Comparison of ENCODE assay signal across 16 cellular contexts in the genomic region with DNA sequence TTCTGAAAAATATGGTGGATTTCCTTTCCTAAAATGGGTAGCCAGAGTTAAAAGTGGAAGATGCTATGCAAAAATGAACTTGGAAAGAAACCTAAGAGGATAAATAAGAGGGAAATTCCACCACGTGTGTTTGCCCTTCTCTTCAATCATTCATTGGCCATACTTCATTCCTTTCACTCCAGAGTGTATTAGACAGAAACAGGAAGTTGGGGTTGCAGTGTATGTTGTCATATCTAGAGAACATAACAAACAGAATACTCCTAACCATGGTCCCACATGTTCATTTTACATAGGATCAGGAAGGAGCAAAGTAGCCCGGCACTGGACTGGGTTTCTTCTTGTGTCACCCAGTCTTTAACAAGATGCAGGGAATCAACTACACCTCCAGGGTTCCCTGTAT. TPM values are rescaled to one million over a fixed set of nuclear protein-coding genes. Genes with fewer than 3 reads are reported as not detected.
DNase-seq lines count a peak whose midpoint lies in the region; ATAC-seq, FAIRE-seq and TF ChIP-seq lines count a peak whose summit lies in the region.
"Had no signal": no experiment of that assay in that cellular context is flagged by ENCODE, and none has a peak within 500 bp of the region (broad histone marks: within the 10 kb centered on the region; RNA-seq: fewer than 3 reads in every experiment).

No MANE protein-coding gene starts in this region.

- no peak overlapping the region for H3K27ac Mint-ChIP-seq in activated CD8-positive, alpha-beta T cell treated with anti-CD3 and anti-CD28 coated beads, Interleukin-2, amount 10 ng/mL, durations not matched to agents 7 days and 5 days
- H3K27ac Mint-ChIP-seq in activated CD8-positive, alpha-beta T cell treated with anti-CD3 and anti-CD28 coated beads for 36 hours, result no peak overlapping the region
- no peak overlapping the region for H3K27ac Mint-ChIP-seq in stimulated activated naive B cell treated with anti-CD40 and anti-IgM and Interleukin-4, amounts not matched to agents 10 μg/mL and 1 μg/mL and 100 μg/mL, for 72 hours
- H3K27ac Mint-ChIP-seq: activated T-helper 1 cell treated with anti-CD3 and anti-CD28 coated beads, Interleukin-12 subunit alpha, Interleukin-12 subunit beta, Interleukin-2, Interleukin-4 antibody, amounts not matched to agents 30 ng/mL and 10 ng/mL and 1 ng/mL, durations not matched to agents 14 hours and 24 hours and 36 hours; neural progenitor cell had no signal

- DNase-seq in activated CD8-positive, alpha-beta T cell treated with anti-CD3 and anti-CD28 coated beads, Interleukin-2, amount 10 ng/mL, durations not matched to agents 7 days and 5 days, result no peak
- no peak for DNase-seq in activated CD8-positive, alpha-beta T cell treated with anti-CD3 and anti-CD28 coated beads for 36 hours
- DNase-seq in SIG-M5 treated with dmso at 0.1 percent for 504 hours (lab: John Stamatoyannopoulos, UW; ENCODE audit: unreplicated experiment), result peak; percentile 84
- no peak for DNase-seq in stimulated activated naive B cell treated with anti-CD40 and anti-IgM and Interleukin-4, amounts not matched to agents 10 μg/mL and 1 μg/mL and 100 μg/mL, for 72 hours
- DNase-seq in NCI-H2196 (lab: John Stamatoyannopoulos, UW; ENCODE audit: unreplicated experiment), result no peak
- DNase-seq in HTR-8/SVneo (ENCODE audit: insufficient read length, low spot score), result no peak
- DNase-seq in NCI-H774 (lab: John Stamatoyannopoulos, UW), result no peak
- DNase-seq: NCI-H2171, small intestine had no signal

- TF ChIP-seq CTCF in activated CD8-positive, alpha-beta T cell treated with anti-CD3 and anti-CD28 coated beads for 36 hours (IDR thresholded peaks at IDR 0.05), result no peak

- CTCF ChIA-PET in activated CD8-positive, alpha-beta T cell treated with anti-CD3 and anti-CD28 coated beads, Interleukin-2, amount 10 ng/mL, durations not matched to agents 7 days and 5 days (lab: Charles Lee), result interaction anchor here (1.2 kb wide), 1 partner anchor 28 kb away, joined by 4 read pairs; no protein-coding TSS in a partner anchor
- CTCF ChIA-PET in activated CD8-positive, alpha-beta T cell treated with anti-CD3 and anti-CD28 coated beads for 36 hours (lab: Charles Lee), result interaction anchor here (1.6 to 1.8 kb wide), 2 partner anchors 28 to 54 kb away, joined by 3 to 5 read pairs; no protein-coding TSS in a partner anchor

- H3K4me3 Mint-ChIP-seq in activated CD8-positive, alpha-beta T cell treated with anti-CD3 and anti-CD28 coated beads, Interleukin-2, amount 10 ng/mL, durations not matched to agents 7 days and 5 days, result no peak overlapping the region
- no peak overlapping the region for H3K4me3 Mint-ChIP-seq in activated CD8-positive, alpha-beta T cell treated with anti-CD3 and anti-CD28 coated beads for 36 hours
- H3K4me3 Mint-ChIP-seq in stimulated activated naive B cell treated with anti-CD40 and anti-IgM and Interleukin-4, amounts not matched to agents 10 μg/mL and 1 μg/mL and 100 μg/mL, for 72 hours, result no peak overlapping the region
- H3K4me3 Mint-ChIP-seq: activated T-helper 1 cell treated with anti-CD3 and anti-CD28 coated beads, Interleukin-12 subunit alpha, Interleukin-12 subunit beta, Interleukin-2, Interleukin-4 antibody, amounts not matched to agents 30 ng/mL and 10 ng/mL and 1 ng/mL, durations not matched to agents 14 hours and 24 hours and 36 hours; neural progenitor cell had no signal

- POLR2A ChIA-PET in activated CD8-positive, alpha-beta T cell treated with anti-CD3 and anti-CD28 coated beads, Interleukin-2, amount 10 ng/mL, durations not matched to agents 7 days and 5 days (lab: Charles Lee), result no interaction called here
- POLR2A ChIA-PET in activated CD8-positive, alpha-beta T cell treated with anti-CD3 and anti-CD28 coated beads for 36 hours (lab: Charles Lee), result no interaction called here

- no peaks in the 10 kb centered on the region for H3K9me3 Mint-ChIP-seq in activated CD8-positive, alpha-beta T cell treated with anti-CD3 and anti-CD28 coated beads, Interleukin-2, amount 10 ng/mL, durations not matched to agents 7 days and 5 days (ENCODE audit: insufficient read depth)
- H3K9me3 Mint-ChIP-seq in activated CD8-positive, alpha-beta T cell treated with anti-CD3 and anti-CD28 coated beads for 36 hours, result no peaks in the 10 kb centered on the region
- H3K9me3 Mint-ChIP-seq in stimulated activated naive B cell treated with anti-CD40 and anti-IgM and Interleukin-4, amounts not matched to agents 10 μg/mL and 1 μg/mL and 100 μg/mL, for 72 hours, result no peaks in the 10 kb centered on the region
- H3K9me3 Mint-ChIP-seq: activated T-helper 1 cell treated with anti-CD3 and anti-CD28 coated beads, Interleukin-12 subunit alpha, Interleukin-12 subunit beta, Interleukin-2, Interleukin-4 antibody, amounts not matched to agents 30 ng/mL and 10 ng/mL and 1 ng/mL, durations not matched to agents 14 hours and 24 hours and 36 hours; neural progenitor cell had no signal

- peak; percentile 27 for ATAC-seq in activated CD8-positive, alpha-beta T cell treated with anti-CD3 and anti-CD28 coated beads, Interleukin-2, amount 10 ng/mL, durations not matched to agents 7 days and 5 days
- no peak for ATAC-seq in activated CD8-positive, alpha-beta T cell treated with anti-CD3 and anti-CD28 coated beads for 36 hours
- ATAC-seq in HG03196 (IDR thresholded peaks at IDR 0.05; ENCODE audit: unreplicated experiment), result peak; percentile 59
- ATAC-seq in stimulated activated naive B cell treated with anti-CD40 and anti-IgM and Interleukin-4, amounts not matched to agents 10 μg/mL and 1 μg/mL and 100 μg/mL, for 72 hours (replicated peaks), result peak; percentile 71 to 74
- ATAC-seq: activated CD4-positive, CD25-positive, alpha-beta regulatory T cell treated with anti-CD3 and anti-CD28 coated beads, Interleukin-2, amount 50 U/mL, for 24 hours; Right ventricle myocardium inferior had no signal

- H3K36me3 Mint-ChIP-seq in activated CD8-positive, alpha-beta T cell treated with anti-CD3 and anti-CD28 coated beads, Interleukin-2, amount 10 ng/mL, durations not matched to agents 7 days and 5 days (ENCODE audit: low read depth), result no peaks in the 10 kb centered on the region
- no peaks in the 10 kb centered on the region for H3K36me3 Mint-ChIP-seq in activated CD8-positive, alpha-beta T cell treated with anti-CD3 and anti-CD28 coated beads for 36 hours (ENCODE audit: low read depth)
- H3K36me3 Mint-ChIP-seq in stimulated activated naive B cell treated with anti-CD40 and anti-IgM and Interleukin-4, amounts not matched to agents 10 μg/mL and 1 μg/mL and 100 μg/mL, for 72 hours, result no peaks in the 10 kb centered on the region
- H3K36me3 Mint-ChIP-seq: neural progenitor cell had no signal

- FAIRE-seq in HTR-8/SVneo (lab: Jason Lieb, UNC), result no peak
- FAIRE-seq: A204.1, islet of Langerhans, small intestine had no signal

- H3K4me1 Mint-ChIP-seq in activated CD8-positive, alpha-beta T cell treated with anti-CD3 and anti-CD28 coated beads, Interleukin-2, amount 10 ng/mL, durations not matched to agents 7 days and 5 days (ENCODE audit: low read depth), result peaks cover 11% of the 10 kb centered on the region
- peaks cover 5% of the 10 kb centered on the region for H3K4me1 Mint-ChIP-seq in activated CD8-positive, alpha-beta T cell treated with anti-CD3 and anti-CD28 coated beads for 36 hours (ENCODE audit: low read depth)
- H3K4me1 Mint-ChIP-seq in stimulated activated naive B cell treated with anti-CD40 and anti-IgM and Interleukin-4, amounts not matched to agents 10 μg/mL and 1 μg/mL and 100 μg/mL, for 72 hours, result peaks cover 8 to 14% of the 10 kb centered on the region in 2 donors
- H3K4me1 Mint-ChIP-seq: neural progenitor cell had no signal

- intact Hi-C loops in activated CD8-positive, alpha-beta T cell treated with anti-CD3 and anti-CD28 coated beads for 36 hours (cut with micrococcal nuclease), result no loop called here

- no peaks in the 10 kb centered on the region for H3K27me3 Mint-ChIP-seq in activated CD8-positive, alpha-beta T cell treated with anti-CD3 and anti-CD28 coated beads, Interleukin-2, amount 10 ng/mL, durations not matched to agents 7 days and 5 days (ENCODE audit: low read depth)
- no peaks in the 10 kb centered on the region for H3K27me3 Mint-ChIP-seq in activated CD8-positive, alpha-beta T cell treated with anti-CD3 and anti-CD28 coated beads for 36 hours
- no peaks in the 10 kb centered on the region for H3K27me3 Mint-ChIP-seq in stimulated activated naive B cell treated with anti-CD40 and anti-IgM and Interleukin-4, amounts not matched to agents 10 μg/mL and 1 μg/mL and 100 μg/mL, for 72 hours

RNA-seq across cellular contexts. Expression of a gene that starts 7.6 kb away (rescaled TPM):
- total RNA-seq in activated CD8-positive, alpha-beta T cell treated with anti-CD3 and anti-CD28 coated beads, Interleukin-2, amount 10 ng/mL, durations not matched to agents 7 days and 5 days, result 10 to 100 TPM; 76.4 to 84.6 TPM
- total RNA-seq in activated CD8-positive, alpha-beta T cell treated with anti-CD3 and anti-CD28 coated beads for 36 hours, result 10 to 100 TPM; 87.9 to 88.5 TPM
